Comparison of ENCODE assay signal across 1 cellular context in genomic region chr2:190987938-190988337, GRCh38.
TF ChIP-seq lines count a peak whose summit lies in the region.

No MANE protein-coding gene starts in this region.

TF ChIP-seq in GM23338, 12 proteins besides CTCF, POLR2A, EP300 and RAD21:
- no peak for TF ChIP-seq EZH2phosphoT487 (IDR thresholded peaks at IDR 0.05; ENCODE audit: unreplicated experiment)
- TF ChIP-seq JUNB (IDR thresholded peaks at IDR 0.05; ENCODE audit: unreplicated experiment), result no peak
- no peak for TF ChIP-seq NANOG (IDR thresholded peaks at IDR 0.05; ENCODE audit: borderline replicate concordance)
- TF ChIP-seq ZNF331 (CRISPR knock-in tag; IDR thresholded peaks at IDR 0.05; ENCODE audit: low read depth), result no peak
- no peak for TF ChIP-seq ETS1 (IDR thresholded peaks at IDR 0.05)
- no peak for TF ChIP-seq CREB1 (CRISPR knock-in tag; IDR thresholded peaks at IDR 0.05; ENCODE audit: low read depth)
- no peak for TF ChIP-seq REST (IDR thresholded peaks at IDR 0.05; ENCODE audit: unreplicated experiment)
- TF ChIP-seq ZNF114 (CRISPR knock-in tag; IDR thresholded peaks at IDR 0.05), result no peak
- no peak for TF ChIP-seq ZNF462 (CRISPR knock-in tag; IDR thresholded peaks at IDR 0.05)
- TF ChIP-seq STAT1 (IDR thresholded peaks at IDR 0.05; ENCODE audit: unreplicated experiment), result no peak
- no peak for TF ChIP-seq POLR2AphosphoS5 (IDR thresholded peaks at IDR 0.05; ENCODE audit: low read depth)
- no peak for TF ChIP-seq EZH2 (IDR thresholded peaks at IDR 0.05; ENCODE audit: low read depth, unreplicated experiment)
